Comparison of ENCODE assay signal across 8 cellular contexts in genomic region chr12:47828967-47829482, GRCh38.
DNase-seq lines count a peak whose midpoint lies in the region; ATAC-seq and TF ChIP-seq lines count a peak whose summit lies in the region.

No MANE protein-coding gene starts in this region.

- peaks cover 99% of the 10 kb centered on the region for H3K4me1 ChIP-seq in DOHH2 (ENCODE audit: control insufficient read depth, low read length)
- H3K4me1 ChIP-seq in muscle layer of duodenum (ENCODE audit: control insufficient read depth in 1 of 2, insufficient read depth in 2 of 2, low read length in 2 of 2): peaks cover 25 to 26% of the 10 kb centered on the region in 2 donors

- no peaks in the 10 kb centered on the region for H3K36me3 ChIP-seq in DOHH2 (ENCODE audit: control insufficient read depth, low read length)
- no peaks in the 10 kb centered on the region for H3K36me3 ChIP-seq in muscle layer of duodenum (ENCODE audit: control insufficient read depth in 1 of 2, insufficient read depth in 2 of 2, low read length in 2 of 2)

- H3K27ac ChIP-seq in DOHH2 (ENCODE audit: low read depth, low read length) (peak overlapping the region; percentile 62), muscle layer of duodenum (ENCODE audit: low read length) (peak overlapping the region; percentile 57)

- H3K4me3 ChIP-seq in DOHH2 (ENCODE audit: low read length) (peak overlapping the region; percentile 53), muscle layer of duodenum (ENCODE audit: low read depth in 1 of 2, low read length in 2 of 2) (peak overlapping the region; percentile 1 to 30)

- TF ChIP-seq CTCF in DOHH2 (IDR thresholded peaks at IDR 0.05; ENCODE audit: low read depth, low read length, poor library complexity, severe bottlenecking): no peak

- H3K9me3 ChIP-seq in DOHH2 (ENCODE audit: control insufficient read depth, insufficient read depth, low read length) (no peaks in the 10 kb centered on the region), muscle layer of duodenum (ENCODE audit: control insufficient read depth in 1 of 2, low read length in 2 of 2) (no peaks in the 10 kb centered on the region)

- no peaks in the 10 kb centered on the region for H3K9me2 ChIP-seq in DOHH2 (replicated peaks; ENCODE audit: control insufficient read depth, low read length)

- peaks cover 37% of the 10 kb centered on the region for H3F3A ChIP-seq in DOHH2 (ENCODE audit: control insufficient read depth, insufficient read depth)

- H3K27me3 ChIP-seq in DOHH2 (ENCODE audit: control insufficient read depth, low read length) (no peaks in the 10 kb centered on the region), muscle layer of duodenum (ENCODE audit: low read depth, low read length) (no peaks in the 10 kb centered on the region)

- ATAC-seq in GM19023 (IDR thresholded peaks at IDR 0.05; ENCODE audit: unreplicated experiment) (no peak), HG03442 (IDR thresholded peaks at IDR 0.05; ENCODE audit: unreplicated experiment) (no peak)

- no peaks in the 10 kb centered on the region for H4K20me1 ChIP-seq in DOHH2 (ENCODE audit: control insufficient read depth, insufficient read depth, low read depth, low read length)

- DNase-seq in OCI-M1 (lab: John Stamatoyannopoulos, UW) (peak; percentile 94), ecto neural progenitor cell (ENCODE audit: low spot score) (peak; percentile 79), DMS79 treated with DMSO at 0.1 percent for 48 hours (lab: John Stamatoyannopoulos, UW) (no peak), SKM-1 (lab: John Stamatoyannopoulos, UW; ENCODE audit: unreplicated experiment) (no peak)

- peak overlapping the region; percentile 70 for H3K4me2 ChIP-seq in DOHH2 (ENCODE audit: low read length)

- peaks cover 5% of the 10 kb centered on the region for H3K79me2 ChIP-seq in DOHH2 (ENCODE audit: control insufficient read depth, low read length)

Comparison
In these comparisons a context has a peak if more than half of its experiments do, and no peak if none do; other contexts are left out.
1. DNase-seq: peak in OCI-M1 (single experiment) and ecto neural progenitor cell (single experiment); none in DMS79 treated with DMSO at 0.1 percent for 48 hours (single experiment) and SKM-1 (single experiment).